ENCODE assay signal across 18 cellular contexts in the genomic region with DNA sequence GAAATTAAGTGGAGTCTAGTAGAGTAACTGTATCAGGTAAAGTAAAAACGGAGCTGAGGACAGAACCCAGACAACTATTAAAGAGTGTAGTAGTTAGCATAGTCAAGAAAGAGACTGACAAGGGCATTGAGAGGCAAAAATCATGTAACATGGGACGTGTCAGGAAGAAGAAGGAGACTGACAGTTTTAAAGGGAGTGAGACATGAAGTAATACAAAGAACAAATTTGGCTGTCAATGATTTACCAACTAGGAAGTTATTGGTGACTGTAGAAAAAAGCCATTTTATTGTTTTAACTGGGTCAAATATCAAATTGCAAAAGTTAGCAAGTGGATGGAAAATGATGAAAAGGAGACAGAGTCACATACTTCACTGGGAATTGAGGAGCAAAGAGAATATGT.
"Had no signal": no experiment of that assay in that cellular context is flagged by ENCODE, and none has a peak within 500 bp of the region (broad histone marks: within the 10 kb centered on the region; RNA-seq: fewer than 3 reads in every experiment).

No MANE protein-coding gene starts in this region.

- H3K79me2 ChIP-seq: parathyroid adenoma had no signal

- H3K4me1 ChIP-seq: colonic mucosa, gastrocnemius medialis, parathyroid adenoma, sigmoid colon had no signal

- H3K9ac ChIP-seq: parathyroid adenoma had no signal

- H3K36me3 ChIP-seq: colonic mucosa, gastrocnemius medialis, lower lobe of right lung, sigmoid colon, thoracic aorta had no signal

- H3K27ac ChIP-seq: colonic mucosa, gastrocnemius medialis, lower lobe of right lung, parathyroid adenoma, sigmoid colon, spleen, thoracic aorta had no signal

- ATAC-seq: activated CD8-positive, alpha-beta T cell treated with anti-CD3 and anti-CD28 coated beads for 36 hours; gastrocnemius medialis; lower lobe of right lung; stimulated activated memory B cell treated with anti-CD40 and anti-IgM and Interleukin-4, amounts not matched to agents 10 μg/mL and 1 μg/mL and 100 μg/mL, for 72 hours had no signal

- H3K9me3 ChIP-seq: colonic mucosa, gastrocnemius medialis, lower lobe of right lung, sigmoid colon, spleen, thoracic aorta had no signal

- H3K27me3 ChIP-seq: colonic mucosa, gastrocnemius medialis, sigmoid colon, spleen had no signal

- DNase-seq: activated CD4-positive, alpha-beta T cell treated with anti-CD3 and anti-CD28 coated beads, Interleukin-2, amount 10 ng/mL, durations not matched to agents 24 days and 14 days; activated CD8-positive, alpha-beta T cell treated with anti-CD3 and anti-CD28 coated beads for 36 hours; activated naive CD4-positive, alpha-beta T cell treated with anti-CD3 and anti-CD28 coated beads for 36 hours; activated T-cell treated with anti-CD3 and anti-CD28 coated beads, Interleukin-2, amount 50 U/mL, for 24 hours; aorta; erythroblast; gastrocnemius medialis; head of caudate nucleus; lower lobe of right lung; midbrain; sigmoid colon; spleen; stimulated activated CD4-positive, alpha-beta T cell treated with anti-CD3 and anti-CD28 coated beads, Interleukin-4, amount 100 ng/mL, for 4 hours; T1000 had no signal

- H3K4me3 ChIP-seq: colonic mucosa, gastrocnemius medialis, lower lobe of right lung, sigmoid colon, spleen, thoracic aorta had no signal

- H2AFZ ChIP-seq: parathyroid adenoma had no signal
